In the genomic region with DNA sequence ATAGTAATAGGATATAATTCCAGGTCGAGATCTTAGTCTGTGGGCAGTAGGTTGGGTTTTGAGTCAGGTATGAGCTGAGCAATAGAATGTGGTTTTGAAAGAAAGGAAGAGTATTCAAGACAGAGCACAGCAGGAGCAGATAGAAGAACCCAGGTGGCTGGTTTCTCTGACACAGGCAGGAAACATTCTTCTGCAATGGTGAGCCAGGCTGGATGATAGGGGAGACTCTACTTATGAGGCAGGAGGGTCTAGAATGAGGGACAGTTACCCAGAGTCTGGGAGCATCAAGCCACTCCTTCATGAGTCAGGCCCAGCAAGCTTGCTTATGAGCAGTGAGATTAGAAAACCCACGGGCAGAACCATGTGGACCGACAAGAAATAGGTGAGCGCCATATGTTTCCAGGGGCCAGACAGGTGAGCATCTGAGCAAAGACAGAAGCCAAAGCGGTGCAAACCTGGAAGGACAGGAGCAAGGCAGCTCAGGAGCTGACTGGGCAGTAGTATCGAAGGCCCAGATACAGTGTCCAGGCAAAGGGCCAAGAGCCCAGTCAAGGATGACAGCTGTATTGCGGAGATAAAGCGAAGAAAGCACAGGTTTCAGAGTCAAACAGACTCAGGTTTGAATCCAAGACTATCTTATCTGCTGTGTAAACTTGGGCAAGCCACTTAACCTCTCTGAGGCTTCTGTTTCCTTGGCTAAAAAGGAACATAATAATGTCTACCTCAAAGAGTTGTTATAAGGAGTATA, we compare ENCODE assay signal across 14 cellular contexts. TPM values are rescaled to one million over a fixed set of nuclear protein-coding genes. Genes with fewer than 3 reads are reported as not detected.
DNase-seq lines count a peak whose midpoint lies in the region; ATAC-seq, FAIRE-seq and TF ChIP-seq lines count a peak whose summit lies in the region.
"Had no signal": no experiment of that assay in that cellular context is flagged by ENCODE, and none has a peak within 500 bp of the region (broad histone marks: within the 10 kb centered on the region; RNA-seq: fewer than 3 reads in every experiment).

No MANE protein-coding gene starts in this region.

- no peaks in the 10 kb centered on the region for H3K27me3 ChIP-seq in thyroid gland
- H3K27me3 ChIP-seq: vagina had no signal

- WGBS in thyroid gland, 2 donors = 65 to 71% methylated on average over 8 of the region's 8 CpGs

- TF ChIP-seq POLR2A in erythroblast (IDR thresholded peaks at IDR 0.05; ENCODE audit: low read length) (no peak), thyroid gland (IDR thresholded peaks at IDR 0.05) (no peak)

- peaks cover 0 to 29% of the 10 kb centered on the region in 2 donors for H3K4me1 ChIP-seq in thyroid gland
- H3K4me1 ChIP-seq: vagina had no signal

- no peak for TF ChIP-seq CTCF in thyroid gland (IDR thresholded peaks at IDR 0.05)

- H3K36me3 Mint-ChIP-seq in activated naive CD4-positive, alpha-beta T cell treated with anti-CD3 and anti-CD28 coated beads, Interleukin-2, amount 10 ng/mL, durations not matched to agents 7 days and 5 days = peaks cover 4% of the 10 kb centered on the region
- H3K36me3 Mint-ChIP-seq in activated CD4-positive, alpha-beta memory T cell treated with anti-CD3 and anti-CD28 coated beads, Interleukin-2, amount 10 ng/mL, durations not matched to agents 7 days and 5 days (ENCODE audit: low read depth) = no peaks in the 10 kb centered on the region

- POLR2A ChIA-PET in activated CD4-positive, alpha-beta memory T cell treated with anti-CD3 and anti-CD28 coated beads, Interleukin-2, amount 10 ng/mL, durations not matched to agents 7 days and 5 days (lab: Charles Lee) = interaction anchor here (0.6 to 7.0 kb wide), 16 partner anchors 10 to 71 kb away, joined by 3 to 91 read pairs (median 5); a partner anchor contains a TSS

- H3K4me3 ChIP-seq in thyroid gland (replicated peaks in 1 of 3) = no peak overlapping the region
- H3K4me3 ChIP-seq: skin epidermis, vagina had no signal

- no peak overlapping the region for H3K4me3 Mint-ChIP-seq in activated naive CD4-positive, alpha-beta T cell treated with anti-CD3 and anti-CD28 coated beads, Interleukin-2, amount 10 ng/mL, durations not matched to agents 7 days and 5 days
- peak overlapping the region; percentile 1 for H3K4me3 Mint-ChIP-seq in activated CD4-positive, alpha-beta memory T cell treated with anti-CD3 and anti-CD28 coated beads, Interleukin-2, amount 10 ng/mL, durations not matched to agents 7 days and 5 days
- H3K4me3 Mint-ChIP-seq: HFFc6 had no signal

- peak overlapping the region; percentile 95 for H3K27ac Mint-ChIP-seq in activated naive CD4-positive, alpha-beta T cell treated with anti-CD3 and anti-CD28 coated beads, Interleukin-2, amount 10 ng/mL, durations not matched to agents 7 days and 5 days
- H3K27ac Mint-ChIP-seq in activated CD4-positive, alpha-beta memory T cell treated with anti-CD3 and anti-CD28 coated beads, Interleukin-2, amount 10 ng/mL, durations not matched to agents 7 days and 5 days = peak overlapping the region; percentile 94
- H3K27ac Mint-ChIP-seq: HFFc6 had no signal

- CTCF ChIA-PET in activated naive CD4-positive, alpha-beta T cell treated with anti-CD3 and anti-CD28 coated beads, Interleukin-2, amount 10 ng/mL, durations not matched to agents 7 days and 5 days (lab: Charles Lee) = interaction anchor here (0.8 to 10.1 kb wide), 10 partner anchors 10 to 71 kb away, joined by 3 to 128 read pairs (median 4); a partner anchor contains a TSS
- CTCF ChIA-PET in activated CD4-positive, alpha-beta memory T cell treated with anti-CD3 and anti-CD28 coated beads, Interleukin-2, amount 10 ng/mL, durations not matched to agents 7 days and 5 days (lab: Charles Lee) = interaction anchor here (0.5 to 4.9 kb wide), 7 partner anchors 10 to 76 kb away, joined by 3 to 67 read pairs (median 4); a partner anchor contains a TSS

- H3K9me3 Mint-ChIP-seq in activated naive CD4-positive, alpha-beta T cell treated with anti-CD3 and anti-CD28 coated beads, Interleukin-2, amount 10 ng/mL, durations not matched to agents 7 days and 5 days = no peaks in the 10 kb centered on the region
- H3K9me3 Mint-ChIP-seq in activated CD4-positive, alpha-beta memory T cell treated with anti-CD3 and anti-CD28 coated beads, Interleukin-2, amount 10 ng/mL, durations not matched to agents 7 days and 5 days = no peaks in the 10 kb centered on the region
- H3K9me3 Mint-ChIP-seq: HFFc6 had no signal

- no peaks in the 10 kb centered on the region for H3K9me3 ChIP-seq in thyroid gland
- H3K9me3 ChIP-seq: vagina had no signal

- H3K27me3 Mint-ChIP-seq in activated naive CD4-positive, alpha-beta T cell treated with anti-CD3 and anti-CD28 coated beads, Interleukin-2, amount 10 ng/mL, durations not matched to agents 7 days and 5 days = no peaks in the 10 kb centered on the region
- peaks cover 3% of the 10 kb centered on the region for H3K27me3 Mint-ChIP-seq in activated CD4-positive, alpha-beta memory T cell treated with anti-CD3 and anti-CD28 coated beads, Interleukin-2, amount 10 ng/mL, durations not matched to agents 7 days and 5 days

- intact Hi-C loops in thyroid gland (cut with DNase I) = no loop called here

- no peaks in the 10 kb centered on the region for H3K36me3 ChIP-seq in thyroid gland
- H3K36me3 ChIP-seq: vagina had no signal

- H3K4me1 Mint-ChIP-seq in activated naive CD4-positive, alpha-beta T cell treated with anti-CD3 and anti-CD28 coated beads, Interleukin-2, amount 10 ng/mL, durations not matched to agents 7 days and 5 days = peaks cover 80% of the 10 kb centered on the region
- H3K4me1 Mint-ChIP-seq in activated CD4-positive, alpha-beta memory T cell treated with anti-CD3 and anti-CD28 coated beads, Interleukin-2, amount 10 ng/mL, durations not matched to agents 7 days and 5 days = peaks cover 79% of the 10 kb centered on the region

- H3K27ac ChIP-seq in thyroid gland = no peak overlapping the region
- H3K27ac ChIP-seq: vagina had no signal

- FAIRE-seq in RCC 7860 (lab: Jason Lieb, UNC) = no peak

- no peak for DNase-seq in activated naive CD4-positive, alpha-beta T cell treated with anti-CD3 and anti-CD28 coated beads, Interleukin-2, amount 10 ng/mL, durations not matched to agents 7 days and 5 days
- no peak for DNase-seq in activated naive CD4-positive, alpha-beta T cell treated with anti-CD3 and anti-CD28 coated beads, Interleukin-2, amount 50 U/mL, for 16 hours
- no peak for DNase-seq in activated CD4-positive, alpha-beta memory T cell treated with anti-CD3 and anti-CD28 coated beads, Interleukin-2, amount 10 ng/mL, durations not matched to agents 7 days and 5 days
- peak; percentile 21 to 61 for DNase-seq in erythroblast (lab: John Stamatoyannopoulos, UW)
- DNase-seq in thyroid gland = peak; percentile 80 to 86
- no peak for DNase-seq in RCC 7860 (ENCODE audit: low spot score)
- DNase-seq in AG20443 (ENCODE audit: low spot score) = no peak
- DNase-seq: amniotic stem cell; HFFc6; NCI-H2081 treated with DMSO at 0.1 percent for 48 hours; NK-92 treated with Interleukin-12 subunit alpha and Interleukin-12 subunit beta, amount 100 ng/mL, for 24 hours had no signal

- no peak for ATAC-seq in HG03442 (IDR thresholded peaks at IDR 0.05; ENCODE audit: unreplicated experiment)

RNA-seq across cellular contexts. Expression of a gene that starts 22.5 kb away (rescaled TPM):
- total RNA-seq in activated CD4-positive, alpha-beta memory T cell treated with anti-CD3 and anti-CD28 coated beads, Interleukin-2, amount 10 ng/mL, durations not matched to agents 7 days and 5 days = 10 to 100 TPM; 56.9 to 60.4 TPM
- 10 to 100 TPM; 43.8 to 78.5 (median 69.7) TPM for total RNA-seq in thyroid gland

Comparison
In these comparisons a context has a peak if more than half of its experiments do, and no peak if none do; other contexts are left out.
1. DNase-seq: peak in erythroblast (2 of 2) and thyroid gland (2 of 2); none in activated naive CD4-positive, alpha-beta T cell treated with anti-CD3 and anti-CD28 coated beads, Interleukin-2, amount 10 ng/mL, durations not matched to agents 7 days and 5 days (single experiment), activated naive CD4-positive, alpha-beta T cell treated with anti-CD3 and anti-CD28 coated beads, Interleukin-2, amount 50 U/mL, for 16 hours (single experiment), activated CD4-positive, alpha-beta memory T cell treated with anti-CD3 and anti-CD28 coated beads, Interleukin-2, amount 10 ng/mL, durations not matched to agents 7 days and 5 days (single experiment), RCC 7860 (single experiment) and AG20443 (single experiment).